22 cellular contexts compared by ENCODE assay signal in genomic region chr15:71301958-71302621, GRCh38.
DNase-seq lines count a peak whose midpoint lies in the region; ATAC-seq and TF ChIP-seq lines count a peak whose summit lies in the region.
"Had no signal": no experiment of that assay in that cellular context is flagged by ENCODE, and none has a peak within 500 bp of the region (broad histone marks: within the 10 kb centered on the region; RNA-seq: fewer than 3 reads in every experiment).

No MANE protein-coding gene starts in this region.

- no peaks in the 10 kb centered on the region for H3K9me3 Mint-ChIP-seq in mesothelial cell of epicardium
- H3K9me3 Mint-ChIP-seq: activated CD8-positive, alpha-beta T cell treated with anti-CD3 and anti-CD28 coated beads for 36 hours; CD4-positive, alpha-beta T cell had no signal

- no peak overlapping the region for H3K4me3 ChIP-seq in heart left ventricle
- H3K4me3 ChIP-seq in aorta (ENCODE audit: low read length in 2 of 2), result no peak overlapping the region
- H3K4me3 ChIP-seq: adrenal gland, dorsolateral prefrontal cortex, K562, ovary, uterus had no signal

- intact Hi-C loops in heart left ventricle (cut with DNase I), result no loop called here
- intact Hi-C loops in cardiac septum (cut with DNase I), result no loop called here
- intact Hi-C loops in aorta (cut with DNase I), result no loop called here

- DNase-seq in heart left ventricle, result no peak
- no peak for DNase-seq in cardiac septum (ENCODE audit: low spot score)
- DNase-seq in astrocyte of the hippocampus (ENCODE audit: low read depth, low spot score), result peak; percentile 40
- DNase-seq in mesothelial cell of epicardium (ENCODE audit: low spot score in 2 of 2, unreplicated experiment in 2 of 2), result no peak
- no peak for DNase-seq in aorta
- no peak for DNase-seq in activated gamma-delta T cell treated with Interleukin-2 at 50 U/mL for 16 hours
- no peak for DNase-seq in ureter (ENCODE audit: low spot score)
- DNase-seq: activated CD8-positive, alpha-beta T cell treated with anti-CD3 and anti-CD28 coated beads for 36 hours; activated naive CD4-positive, alpha-beta T cell; activated T-cell treated with anti-CD3 and anti-CD28 coated beads, Interleukin-2, amount 50 U/mL, for 1 hour; adrenal gland; caudate nucleus; CD4-positive, alpha-beta T cell; dorsolateral prefrontal cortex; NCI-H2171; NCI-H524 treated with DMSO at 0.1 percent for 48 hours; ovary; substantia nigra; T1000; uterus had no signal

- H3K27me3 ChIP-seq in heart left ventricle (no peaks in the 10 kb centered on the region), aorta (ENCODE audit: control insufficient read depth in 1 of 2, insufficient read depth in 2 of 2, low read length in 1 of 2) (no peaks in the 10 kb centered on the region)
- H3K27me3 ChIP-seq: adrenal gland, dorsolateral prefrontal cortex, ovary, uterus had no signal

- TF ChIP-seq CTCF in heart left ventricle (IDR thresholded peaks at IDR 0.05) (no peak), mesothelial cell of epicardium (IDR thresholded peaks at IDR 0.05; ENCODE audit: unreplicated experiment) (no peak)

- no peaks in the 10 kb centered on the region for H3K9me3 ChIP-seq in heart left ventricle
- H3K9me3 ChIP-seq in aorta (ENCODE audit: control insufficient read depth, low read length), result no peaks in the 10 kb centered on the region
- H3K9me3 ChIP-seq: adrenal gland, ovary, uterus had no signal

- peak; percentile 27 to 53 (median 32) for ATAC-seq in heart left ventricle
- peak; percentile 42 for ATAC-seq in aorta (ENCODE audit: low FRiP score)
- no peak for ATAC-seq in HG03565 (IDR thresholded peaks at IDR 0.05; ENCODE audit: unreplicated experiment)
- ATAC-seq: activated CD8-positive, alpha-beta T cell treated with anti-CD3 and anti-CD28 coated beads for 36 hours; K562 had no signal

- no peaks in the 10 kb centered on the region for H3K36me3 Mint-ChIP-seq in mesothelial cell of epicardium

- peaks cover 35% of the 10 kb centered on the region for H3K4me1 Mint-ChIP-seq in mesothelial cell of epicardium

- TF ChIP-seq POLR2A in heart left ventricle (IDR thresholded peaks at IDR 0.05), result no peak

- H3K27ac ChIP-seq in heart left ventricle (peak overlapping the region in 5 of 12 donors; percentile 26 to 52 (median 48)), aorta (ENCODE audit: low read depth in 1 of 2, low read length in 2 of 2) (peak overlapping the region; percentile 54 to 62)
- H3K27ac ChIP-seq: adrenal gland, dorsolateral prefrontal cortex, ovary had no signal

- H3K36me3 ChIP-seq in heart left ventricle (no peaks in the 10 kb centered on the region), aorta (ENCODE audit: control insufficient read depth in 1 of 2, insufficient read depth in 2 of 2, low read length in 1 of 2) (peaks cover 0 to 1% of the 10 kb centered on the region in 2 donors)
- H3K36me3 ChIP-seq: adrenal gland, ovary, uterus had no signal

- peak overlapping the region; percentile 22 for H3K27ac Mint-ChIP-seq in mesothelial cell of epicardium
- H3K27ac Mint-ChIP-seq: activated CD8-positive, alpha-beta T cell treated with anti-CD3 and anti-CD28 coated beads for 36 hours; CD4-positive, alpha-beta T cell had no signal

- H3K27me3 Mint-ChIP-seq in mesothelial cell of epicardium (ENCODE audit: low read depth), result no peaks in the 10 kb centered on the region

- H3K4me3 Mint-ChIP-seq in mesothelial cell of epicardium, result no peak overlapping the region
- H3K4me3 Mint-ChIP-seq: activated CD8-positive, alpha-beta T cell treated with anti-CD3 and anti-CD28 coated beads for 36 hours; CD4-positive, alpha-beta T cell had no signal

- H3K4me1 ChIP-seq in heart left ventricle (peaks cover 0 to 39% (median 14%) of the 10 kb centered on the region in 12 donors), aorta (ENCODE audit: control insufficient read depth in 1 of 2, insufficient read depth in 2 of 2, low read length in 2 of 2) (peaks cover 4 to 6% of the 10 kb centered on the region in 2 donors)
- H3K4me1 ChIP-seq: adrenal gland had no signal

- 53 to 62% (median 57%) methylated on average over 4 to 5 of the region's 5 CpGs for WGBS in heart left ventricle, 4 donors
- 32 to 36% methylated on average over 5 of the region's 5 CpGs for WGBS in aorta, 2 donors
